ENCODE assay signal across 16 cellular contexts in genomic region chr7:54877683-54878082, GRCh38.
DNase-seq lines count a peak whose midpoint lies in the region; FAIRE-seq and TF ChIP-seq lines count a peak whose summit lies in the region.
"Had no signal": no experiment of that assay in that cellular context is flagged by ENCODE, and none has a peak within 500 bp of the region (broad histone marks: within the 10 kb centered on the region; RNA-seq: fewer than 3 reads in every experiment).

No MANE protein-coding gene starts in this region.

- H3K36me3 ChIP-seq in colonic mucosa: no peaks in the 10 kb centered on the region
- H3K36me3 ChIP-seq: MG63, spleen had no signal

- CTCF ChIA-PET in Calu3 (lab: Charles Lee): interaction anchor here (0.5 to 1.8 kb wide), 11 partner anchors 14 to 377 kb away, joined by 3 to 19 read pairs (median 4); partner anchors contain the start of gene EGFR

- H3K4me1 Mint-ChIP-seq in Calu3 (ENCODE audit: low read depth, unreplicated experiment): peaks cover 57% of the 10 kb centered on the region
- H3K4me1 Mint-ChIP-seq: activated naive CD8-positive, alpha-beta T cell treated with anti-CD3 and anti-CD28 coated beads for 36 hours; naive B cell had no signal

- BruUV-seq in Calu3 (replicated peaks; lab: Mats Ljungman, UMichigan): no TSS peak

- no peaks in the 10 kb centered on the region for H3K27me3 ChIP-seq in colonic mucosa
- H3K27me3 ChIP-seq: dorsolateral prefrontal cortex, MG63, spleen had no signal

- H3K9ac ChIP-seq in colonic mucosa (ENCODE audit: low read depth in 2 of 2, low read length in 2 of 2): no peak overlapping the region

- H3K36me3 Mint-ChIP-seq in Calu3 (ENCODE audit: insufficient read depth, unreplicated experiment): peaks cover 9% of the 10 kb centered on the region
- H3K36me3 Mint-ChIP-seq: activated naive CD8-positive, alpha-beta T cell treated with anti-CD3 and anti-CD28 coated beads for 36 hours; naive B cell had no signal

- no peaks in the 10 kb centered on the region for H3K27me3 Mint-ChIP-seq in Calu3 (ENCODE audit: unreplicated experiment)
- H3K27me3 Mint-ChIP-seq: naive B cell had no signal

- TF ChIP-seq CTCF in Calu3 (IDR thresholded peaks at IDR 0.05; ENCODE audit: unreplicated experiment) (no peak), colonic mucosa (IDR thresholded peaks at IDR 0.05) (no peak), D721Med (IDR thresholded peaks at IDR 0.05; ENCODE audit: insufficient read depth, missing control alignments) (no peak)

- no peaks in the 10 kb centered on the region for H3K9me3 Mint-ChIP-seq in Calu3 (ENCODE audit: low read depth, unreplicated experiment)
- H3K9me3 Mint-ChIP-seq: activated naive CD8-positive, alpha-beta T cell treated with anti-CD3 and anti-CD28 coated beads for 36 hours; T-helper 1 cell treated with Interleukin-12 subunit alpha and Interleukin-12 subunit beta and Interleukin-4 antibody, amounts not matched to agents 30 μg/mL and 1 μg/mL, for 36 hours had no signal

- no peak overlapping the region for H3K4me3 Mint-ChIP-seq in Calu3 (ENCODE audit: low read depth, unreplicated experiment)
- H3K4me3 Mint-ChIP-seq: activated CD8-positive, alpha-beta T cell treated with anti-CD3 and anti-CD28 coated beads, Interleukin-2, amount 10 ng/mL, durations not matched to agents 7 days and 5 days; activated naive CD8-positive, alpha-beta T cell treated with anti-CD3 and anti-CD28 coated beads for 36 hours; naive B cell; T-helper 1 cell treated with Interleukin-12 subunit alpha and Interleukin-12 subunit beta and Interleukin-4 antibody, amounts not matched to agents 30 μg/mL and 1 μg/mL, for 36 hours had no signal

- in situ Hi-C loops in KBM-7 (cut with MboI; ENCODE audit: low pct_unique_long_range_greater_than_20kb, low sequenced_read_pairs): no loop called here

- peak; percentile 43 for DNase-seq in Calu3
- DNase-seq in M059J (ENCODE audit: low read depth): peak; percentile 57
- DNase-seq in colonic mucosa: no peak
- peak; percentile 38 for DNase-seq in myocyte (ENCODE audit: low read depth)
- no peak for DNase-seq in NCI-H748 treated with DMSO at 0.1 percent for 48 hours (lab: John Stamatoyannopoulos, UW)
- DNase-seq in KBM-7: no peak
- no peak for DNase-seq in D721Med (ENCODE audit: insufficient read length, low spot score)
- DNase-seq in MV-4-11 (lab: John Stamatoyannopoulos, UW): no peak
- DNase-seq: activated CD8-positive, alpha-beta T cell treated with anti-CD3 and anti-CD28 coated beads, Interleukin-2, amount 10 ng/mL, durations not matched to agents 7 days and 5 days; activated naive CD8-positive, alpha-beta T cell treated with anti-CD3 and anti-CD28 coated beads for 36 hours; dorsolateral prefrontal cortex; MG63; naive B cell; NCI-H82; spleen had no signal

- FAIRE-seq in D721Med (lab: Jason Lieb, UNC): no peak

- peak overlapping the region; percentile 22 for H3K27ac ChIP-seq in colonic mucosa
- H3K27ac ChIP-seq: dorsolateral prefrontal cortex had no signal

- intact Hi-C loops in Calu3 (cut with micrococcal nuclease; ENCODE audit: unreplicated experiment) (loop anchor here (1.0 to 5.0 kb wide), 5 partner anchors 110 to 378 kb away; no protein-coding TSS in a partner anchor), colonic mucosa (cut with DNase I) (loop anchor here (5.0 kb wide), 1 partner anchor 380 kb away; no protein-coding TSS in a partner anchor)

- H3K4me1 ChIP-seq in colonic mucosa: no peaks in the 10 kb centered on the region

- H3K9me3 ChIP-seq in colonic mucosa: no peaks in the 10 kb centered on the region
- H3K9me3 ChIP-seq: MG63, spleen had no signal

- peak overlapping the region; percentile 13 for H3K27ac Mint-ChIP-seq in Calu3 (ENCODE audit: unreplicated experiment)
- H3K27ac Mint-ChIP-seq: activated CD8-positive, alpha-beta T cell treated with anti-CD3 and anti-CD28 coated beads, Interleukin-2, amount 10 ng/mL, durations not matched to agents 7 days and 5 days; activated naive CD8-positive, alpha-beta T cell treated with anti-CD3 and anti-CD28 coated beads for 36 hours; naive B cell; T-helper 1 cell treated with Interleukin-12 subunit alpha and Interleukin-12 subunit beta and Interleukin-4 antibody, amounts not matched to agents 30 μg/mL and 1 μg/mL, for 36 hours had no signal

- H3K4me3 ChIP-seq in colonic mucosa: no peak overlapping the region
- H3K4me3 ChIP-seq: dorsolateral prefrontal cortex, MG63, spleen had no signal

Comparison
In these comparisons a context has a peak if more than half of its experiments do, and no peak if none do; other contexts are left out.
1. DNase-seq: peak in Calu3 (single experiment), M059J (single experiment) and myocyte (single experiment); none in colonic mucosa (single experiment), NCI-H748 treated with DMSO at 0.1 percent for 48 hours (single experiment), KBM-7 (single experiment), D721Med (single experiment) and MV-4-11 (single experiment).